ENCODE assay signal across 8 cellular contexts in the genomic region with DNA sequence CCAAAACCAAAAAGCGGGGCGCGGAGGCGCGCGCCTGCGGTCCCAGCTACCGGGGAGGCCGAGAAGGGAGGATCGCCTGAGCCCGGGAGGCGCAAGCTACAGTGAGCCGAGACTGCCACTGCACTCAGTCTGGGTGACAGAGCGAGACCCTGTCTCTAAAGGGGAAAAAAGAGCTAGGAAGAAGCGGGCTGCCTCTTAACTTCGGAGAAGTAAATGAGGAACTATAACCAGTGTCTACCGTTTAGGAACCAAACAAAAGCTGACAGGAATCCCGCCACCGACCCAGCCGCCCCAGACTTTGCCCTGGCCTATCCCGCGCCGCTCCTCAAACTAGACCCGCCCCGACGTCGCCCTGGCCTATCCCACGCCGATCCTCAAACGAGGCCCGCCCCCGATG. TPM values are rescaled to one million over a fixed set of nuclear protein-coding genes. Genes with fewer than 3 reads are reported as not detected.
DNase-seq lines count a peak whose midpoint lies in the region; ATAC-seq and TF ChIP-seq lines count a peak whose summit lies in the region.

No MANE protein-coding gene starts in this region.

- peak overlapping the region; percentile 91 for H3K4me3 Mint-ChIP-seq in activated T-helper 1 cell treated with anti-CD3 and anti-CD28 coated beads, Interleukin-12 subunit alpha, Interleukin-12 subunit beta, Interleukin-2, Interleukin-4 antibody, amounts not matched to agents 30 ng/mL and 10 ng/mL and 1 ng/mL, durations not matched to agents 14 hours and 24 hours and 36 hours
- peak overlapping the region; percentile 88 to 93 (median 92) for H3K4me3 Mint-ChIP-seq in immature natural killer cell

- no peaks in the 10 kb centered on the region for H3K9me3 Mint-ChIP-seq in activated T-helper 1 cell treated with anti-CD3 and anti-CD28 coated beads, Interleukin-12 subunit alpha, Interleukin-12 subunit beta, Interleukin-2, Interleukin-4 antibody, amounts not matched to agents 30 ng/mL and 10 ng/mL and 1 ng/mL, durations not matched to agents 14 hours and 24 hours and 36 hours
- no peaks in the 10 kb centered on the region for H3K9me3 Mint-ChIP-seq in immature natural killer cell

- H3K4me1 ChIP-seq in thyroid gland = peaks cover 16 to 21% of the 10 kb centered on the region in 2 donors

- no peak for DNase-seq in activated T-helper 1 cell treated with anti-CD3 and anti-CD28 coated beads, Interleukin-12 subunit alpha, Interleukin-12 subunit beta, Interleukin-2, Interleukin-4 antibody, amounts not matched to agents 30 ng/mL and 10 ng/mL and 1 ng/mL, durations not matched to agents 14 hours and 24 hours and 36 hours (ENCODE audit: low spot score)
- DNase-seq in immature natural killer cell (no peak), thyroid gland (no peak), NCI-H1694 treated with DMSO at 0.1 percent for 48 hours (lab: John Stamatoyannopoulos, UW) (no peak), NCI-H2196 treated with DMSO at 0.1 percent for 48 hours (lab: John Stamatoyannopoulos, UW; ENCODE audit: unreplicated experiment) (no peak), GM13976 (ENCODE audit: low spot score) (no peak)

- no peaks in the 10 kb centered on the region for H3K27me3 ChIP-seq in thyroid gland

- ATAC-seq in GM18873 (IDR thresholded peaks at IDR 0.05; ENCODE audit: low FRiP score, unreplicated experiment) = peak; percentile 58
- ATAC-seq in HG03025 (IDR thresholded peaks at IDR 0.05; ENCODE audit: low FRiP score, unreplicated experiment) = peak; percentile 69

- H3K27me3 Mint-ChIP-seq in activated T-helper 1 cell treated with anti-CD3 and anti-CD28 coated beads, Interleukin-12 subunit alpha, Interleukin-12 subunit beta, Interleukin-2, Interleukin-4 antibody, amounts not matched to agents 30 ng/mL and 10 ng/mL and 1 ng/mL, durations not matched to agents 14 hours and 24 hours and 36 hours (ENCODE audit: insufficient read depth) = peaks cover 2% of the 10 kb centered on the region
- peaks cover 4 to 13% (median 12%) of the 10 kb centered on the region in 3 donors for H3K27me3 Mint-ChIP-seq in immature natural killer cell (ENCODE audit: low read depth in 3 of 3)

- whole genome bisulfite sequencing in thyroid gland, 2 donors = 25 to 37% methylated on average over 17 to 24 of the region's 32 CpGs

- peaks cover 21% of the 10 kb centered on the region for H3K4me1 Mint-ChIP-seq in activated T-helper 1 cell treated with anti-CD3 and anti-CD28 coated beads, Interleukin-12 subunit alpha, Interleukin-12 subunit beta, Interleukin-2, Interleukin-4 antibody, amounts not matched to agents 30 ng/mL and 10 ng/mL and 1 ng/mL, durations not matched to agents 14 hours and 24 hours and 36 hours (ENCODE audit: low read depth)
- H3K4me1 Mint-ChIP-seq in immature natural killer cell = peaks cover 28 to 39% of the 10 kb centered on the region in 2 donors

- TF ChIP-seq CTCF in thyroid gland (IDR thresholded peaks at IDR 0.05) (no peak), GM13976 (IDR thresholded peaks at IDR 0.05; ENCODE audit: borderline replicate concordance, control extremely low read depth, extremely low read depth, insufficient read depth, missing control alignments) (no peak)

- H3K27ac ChIP-seq in thyroid gland = peak overlapping the region in 2 of 3 donors; percentile 30 to 73

- H3K4me3 ChIP-seq in thyroid gland (replicated peaks in 1 of 3) = peak overlapping the region in 1 of 3 donors; percentile 94

- in situ Hi-C loops in GM13976 (cut with MboI; ENCODE audit: low sequenced_read_pairs, unreplicated experiment) = no loop called here

- no peaks in the 10 kb centered on the region for H3K9me3 ChIP-seq in thyroid gland

- no peak for TF ChIP-seq POLR2A in thyroid gland (IDR thresholded peaks at IDR 0.05)

- intact Hi-C loops in activated T-helper 1 cell treated with anti-CD3 and anti-CD28 coated beads, Interleukin-12 subunit alpha, Interleukin-12 subunit beta, Interleukin-2, Interleukin-4 antibody, amounts not matched to agents 30 ng/mL and 10 ng/mL and 1 ng/mL, durations not matched to agents 14 hours and 24 hours and 36 hours (cut with micrococcal nuclease) = loop anchor here (1.0 to 2.0 kb wide), 10 partner anchors 16 to 738 kb away; a partner anchor contains a TSS
- intact Hi-C loops in thyroid gland (cut with DNase I) = no loop called here

- H3K36me3 ChIP-seq in thyroid gland = peaks cover 15 to 17% of the 10 kb centered on the region in 2 donors

- peak overlapping the region; percentile 90 for H3K27ac Mint-ChIP-seq in activated T-helper 1 cell treated with anti-CD3 and anti-CD28 coated beads, Interleukin-12 subunit alpha, Interleukin-12 subunit beta, Interleukin-2, Interleukin-4 antibody, amounts not matched to agents 30 ng/mL and 10 ng/mL and 1 ng/mL, durations not matched to agents 14 hours and 24 hours and 36 hours
- peak overlapping the region; percentile 73 to 96 (median 89) for H3K27ac Mint-ChIP-seq in immature natural killer cell

- peaks cover 8% of the 10 kb centered on the region for H3K36me3 Mint-ChIP-seq in activated T-helper 1 cell treated with anti-CD3 and anti-CD28 coated beads, Interleukin-12 subunit alpha, Interleukin-12 subunit beta, Interleukin-2, Interleukin-4 antibody, amounts not matched to agents 30 ng/mL and 10 ng/mL and 1 ng/mL, durations not matched to agents 14 hours and 24 hours and 36 hours (ENCODE audit: low read depth)
- peaks cover 0 to 5% (median 3%) of the 10 kb centered on the region in 3 donors for H3K36me3 Mint-ChIP-seq in immature natural killer cell

RNA-seq across cellular contexts. Expression of a gene that starts 0.6 kb away (rescaled TPM):
- 111 and 113 TPM in 2 replicates for total RNA-seq in activated T-helper 1 cell treated with anti-CD3 and anti-CD28 coated beads, Interleukin-12 subunit alpha, Interleukin-12 subunit beta, Interleukin-2, Interleukin-4 antibody, amounts not matched to agents 30 ng/mL and 10 ng/mL and 1 ng/mL, durations not matched to agents 14 hours and 24 hours and 36 hours
- polyA plus RNA-seq in immature natural killer cell = 100 to 1,000 TPM; 155 to 321 (median 203) TPM
- 100 to 1,000 TPM; 137 to 388 (median 239) TPM for total RNA-seq in thyroid gland

RNA-seq across cellular contexts. Expression of a gene that starts 28.3 kb away (rescaled TPM):
- total RNA-seq in activated T-helper 1 cell treated with anti-CD3 and anti-CD28 coated beads, Interleukin-12 subunit alpha, Interleukin-12 subunit beta, Interleukin-2, Interleukin-4 antibody, amounts not matched to agents 30 ng/mL and 10 ng/mL and 1 ng/mL, durations not matched to agents 14 hours and 24 hours and 36 hours = 1.1 and 1.2 TPM in 2 replicates
- polyA plus RNA-seq in immature natural killer cell = 1 to 10 TPM in 2 of 3 donors, under 1 TPM in 1; 0.43 to 2.4 (median 1.2) TPM
- total RNA-seq in thyroid gland = 10 to 100 TPM; 13.6 to 26.2 (median 18.9) TPM

RNA-seq across cellular contexts. Expression of a gene that starts 43.2 kb away (rescaled TPM):
- total RNA-seq in activated T-helper 1 cell treated with anti-CD3 and anti-CD28 coated beads, Interleukin-12 subunit alpha, Interleukin-12 subunit beta, Interleukin-2, Interleukin-4 antibody, amounts not matched to agents 30 ng/mL and 10 ng/mL and 1 ng/mL, durations not matched to agents 14 hours and 24 hours and 36 hours = 137 and 140 TPM in 2 replicates
- polyA plus RNA-seq in immature natural killer cell = 10 to 100 TPM; 14.8 to 23.3 (median 21.3) TPM
- total RNA-seq in thyroid gland = 100 to 1,000 TPM in 3 of 4 donors, 10 to 100 TPM in 1; 99.8 to 179 (median 152) TPM

RNA-seq across cellular contexts. Expression of a gene that starts 48.6 kb away (rescaled TPM):
- total RNA-seq in activated T-helper 1 cell treated with anti-CD3 and anti-CD28 coated beads, Interleukin-12 subunit alpha, Interleukin-12 subunit beta, Interleukin-2, Interleukin-4 antibody, amounts not matched to agents 30 ng/mL and 10 ng/mL and 1 ng/mL, durations not matched to agents 14 hours and 24 hours and 36 hours = 5.9 and 6.1 TPM in 2 replicates
- polyA plus RNA-seq in immature natural killer cell = 1 to 10 TPM in 2 of 3 donors, under 1 TPM in 1; 0.25 to 2.4 (median 2.0) TPM
- 10 to 100 TPM; 12.9 to 29.4 (median 16.8) TPM for total RNA-seq in thyroid gland
